In genomic region chr2:71340176-71340575, GRCh38 we compare ENCODE assay signal across 17 cellular contexts. TPM values are rescaled to one million over a fixed set of nuclear protein-coding genes. Genes with fewer than 3 reads are reported as not detected.
DNase-seq lines count a peak whose midpoint lies in the region; ATAC-seq and TF ChIP-seq lines count a peak whose summit lies in the region.
"Had no signal": no experiment of that assay in that cellular context is flagged by ENCODE, and none has a peak within 500 bp of the region (broad histone marks: within the 10 kb centered on the region; RNA-seq: fewer than 3 reads in every experiment).

No MANE protein-coding gene starts in this region.

- H3K4me1 Mint-ChIP-seq in activated T-cell treated with anti-CD3 and anti-CD28 coated beads, Interleukin-2, amount 50 U/mL, for 72 hours (ENCODE audit: low read depth): peaks cover 37% of the 10 kb centered on the region
- peaks cover 71% of the 10 kb centered on the region for H3K4me1 Mint-ChIP-seq in activated T-cell treated with anti-CD3 and anti-CD28 coated beads, Interleukin-2, amount 50 U/mL, for 24 hours (ENCODE audit: low read depth)

- no peaks in the 10 kb centered on the region for H3K9me3 Mint-ChIP-seq in activated T-cell treated with anti-CD3 and anti-CD28 coated beads, Interleukin-2, amount 50 U/mL, for 72 hours
- H3K9me3 Mint-ChIP-seq in activated T-cell treated with anti-CD3 and anti-CD28 coated beads, Interleukin-2, amount 50 U/mL, for 24 hours: no peaks in the 10 kb centered on the region

- no peak for DNase-seq in activated T-cell treated with anti-CD3 and anti-CD28 coated beads, Interleukin-2, amount 50 U/mL, for 72 hours
- no peak for DNase-seq in activated T-cell treated with anti-CD3 and anti-CD28 coated beads, Interleukin-2, amount 50 U/mL, for 24 hours
- DNase-seq in OCI-M1 (lab: John Stamatoyannopoulos, UW): peak; percentile 4
- DNase-seq in erythroblast (lab: John Stamatoyannopoulos, UW): peak; percentile 8 to 23
- no peak for DNase-seq in substantia nigra (lab: John Stamatoyannopoulos, UW)
- no peak for DNase-seq in activated naive CD4-positive, alpha-beta T cell treated with Interleukin-2 at 50 U/mL for 16 hours
- DNase-seq: GOT3, MV-4-11, NCI-H187 treated with DMSO at 0.1 percent for 48 hours, NCI-H748 treated with DMSO at 0.1 percent for 48 hours, PC-3, SW 1271 had no signal

- H3K27me3 Mint-ChIP-seq in activated T-cell treated with anti-CD3 and anti-CD28 coated beads, Interleukin-2, amount 50 U/mL, for 72 hours (ENCODE audit: low read depth): no peaks in the 10 kb centered on the region
- no peaks in the 10 kb centered on the region for H3K27me3 Mint-ChIP-seq in activated T-cell treated with anti-CD3 and anti-CD28 coated beads, Interleukin-2, amount 50 U/mL, for 24 hours

- peak overlapping the region; percentile 22 for H3K27ac ChIP-seq in substantia nigra (ENCODE audit: low read depth, low read length, poor library complexity, severe bottlenecking)
- H3K27ac ChIP-seq: 22Rv1, BLaER1, SJSA1 had no signal

- H3K4me3 Mint-ChIP-seq in activated T-cell treated with anti-CD3 and anti-CD28 coated beads, Interleukin-2, amount 50 U/mL, for 72 hours: no peak overlapping the region
- no peak overlapping the region for H3K4me3 Mint-ChIP-seq in activated T-cell treated with anti-CD3 and anti-CD28 coated beads, Interleukin-2, amount 50 U/mL, for 24 hours

- TF ChIP-seq POLR2A in erythroblast (IDR thresholded peaks at IDR 0.05; ENCODE audit: low read length): no peak

- H3K27ac Mint-ChIP-seq in activated T-cell treated with anti-CD3 and anti-CD28 coated beads, Interleukin-2, amount 50 U/mL, for 72 hours: peak overlapping the region; percentile 48
- H3K27ac Mint-ChIP-seq in activated T-cell treated with anti-CD3 and anti-CD28 coated beads, Interleukin-2, amount 50 U/mL, for 24 hours: no peak overlapping the region

- peaks cover 7 to 8% of the 10 kb centered on the region in 2 donors for H3K36me3 Mint-ChIP-seq in activated T-cell treated with anti-CD3 and anti-CD28 coated beads, Interleukin-2, amount 50 U/mL, for 72 hours (ENCODE audit: insufficient read depth in 2 of 2)
- H3K36me3 Mint-ChIP-seq in activated T-cell treated with anti-CD3 and anti-CD28 coated beads, Interleukin-2, amount 50 U/mL, for 24 hours (ENCODE audit: low read depth): peaks cover 65% of the 10 kb centered on the region

- no peak for ATAC-seq in activated T-cell treated with anti-CD3 and anti-CD28 coated beads, Interleukin-2, amount 50 U/mL, for 72 hours (replicated peaks in 1 of 2)
- ATAC-seq in GM21360 (IDR thresholded peaks at IDR 0.05; ENCODE audit: unreplicated experiment): no peak
- ATAC-seq in HG03460 (IDR thresholded peaks at IDR 0.05; ENCODE audit: unreplicated experiment): no peak
- ATAC-seq: PC-3 had no signal

RNA-seq across cellular contexts. Expression of gene ZNF638, which starts 8.6 kb away (rescaled TPM):
- 100 to 1,000 TPM; 107 to 111 TPM for total RNA-seq in activated T-cell treated with anti-CD3 and anti-CD28 coated beads, Interleukin-2, amount 50 U/mL, for 72 hours

Comparison
In these comparisons a context has a peak if more than half of its experiments do, and no peak if none do; other contexts are left out.
1. DNase-seq: peak in OCI-M1 (single experiment) and erythroblast (2 of 2); none in activated T-cell treated with anti-CD3 and anti-CD28 coated beads, Interleukin-2, amount 50 U/mL, for 72 hours (0 of 2), activated T-cell treated with anti-CD3 and anti-CD28 coated beads, Interleukin-2, amount 50 U/mL, for 24 hours (single experiment), substantia nigra (0 of 49) and activated naive CD4-positive, alpha-beta T cell treated with Interleukin-2 at 50 U/mL for 16 hours (single experiment).